In the genomic region with DNA sequence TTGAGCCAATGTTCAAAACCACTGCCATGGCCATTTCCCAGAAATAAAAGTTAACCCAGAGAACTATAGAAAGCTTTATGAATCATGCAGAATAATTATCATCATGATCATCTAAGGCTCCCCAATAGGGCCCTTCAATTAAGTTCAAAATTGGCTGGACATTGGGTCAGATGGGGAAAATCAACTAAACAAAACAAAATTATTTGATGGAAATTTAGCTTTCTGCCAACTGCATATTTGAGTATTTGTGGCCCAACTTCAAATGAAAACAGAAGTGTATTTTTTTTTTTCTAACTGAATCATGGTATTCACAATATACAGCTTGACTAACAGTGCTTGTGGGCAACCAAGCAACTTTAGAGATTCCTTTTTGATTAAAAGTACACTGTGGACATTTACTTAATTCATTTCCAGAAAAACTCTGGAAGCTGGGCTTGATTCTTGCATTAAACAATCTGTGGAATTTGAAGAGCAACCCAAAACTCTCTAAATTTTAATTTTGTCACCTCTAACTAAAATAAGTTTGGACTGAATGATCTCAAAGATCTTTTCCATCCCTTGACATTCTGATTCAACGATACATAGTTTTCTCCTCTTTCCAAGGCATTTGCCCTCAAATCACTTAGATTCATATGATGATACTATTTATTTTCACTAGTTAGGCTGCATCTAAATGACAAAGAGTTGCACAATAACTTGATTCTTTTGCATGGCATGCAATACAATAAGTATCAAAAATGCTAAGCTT, we compare ENCODE assay signal across 28 cellular contexts.
DNase-seq lines count a peak whose midpoint lies in the region; ATAC-seq, FAIRE-seq and TF ChIP-seq lines count a peak whose summit lies in the region.
"Had no signal": no experiment of that assay in that cellular context is flagged by ENCODE, and none has a peak within 500 bp of the region (broad histone marks: within the 10 kb centered on the region; RNA-seq: fewer than 3 reads in every experiment).

No MANE protein-coding gene starts in this region.

- H3K4me3 ChIP-seq in HepG2 (replicated peaks in 1 of 3; ENCODE audit: insufficient read depth in 1 of 3, low read depth in 2 of 3, low read length in 3 of 3) (no peak overlapping the region), right lobe of liver (no peak overlapping the region), astrocyte of the cerebellum (ENCODE audit: low read depth, low read length) (no peak overlapping the region), fibroblast of the aortic adventitia (ENCODE audit: low read depth, low read length) (no peak overlapping the region), aorta (ENCODE audit: low read length in 2 of 2) (no peak overlapping the region), brain microvascular endothelial cell (ENCODE audit: low read depth, low read length) (no peak overlapping the region), thyroid gland (replicated peaks in 1 of 3) (no peak overlapping the region)
- H3K4me3 ChIP-seq: HAP-1, prostate gland, thoracic aorta had no signal

- H2AFZ ChIP-seq in HepG2 (ENCODE audit: low read length) = no peak overlapping the region

- H3K27ac ChIP-seq in HepG2 (ENCODE audit: extremely low read length, insufficient read depth, low read length) (no peak overlapping the region), right lobe of liver (no peak overlapping the region), aorta (ENCODE audit: low read depth in 1 of 2, low read length in 2 of 2) (no peak overlapping the region), brain microvascular endothelial cell (no peak overlapping the region), thyroid gland (no peak overlapping the region)
- H3K27ac ChIP-seq: 22Rv1, KMS-11, prostate gland, thoracic aorta had no signal

- DNase-seq in HepG2 (ENCODE audit: low spot score) (no peak), right lobe of liver (no peak), astrocyte of the cerebellum (ENCODE audit: low read depth) (peak; percentile 42), fibroblast of the aortic adventitia (ENCODE audit: low read depth) (peak; percentile 48), aorta (no peak), brain microvascular endothelial cell (no peak), thyroid gland (no peak), hippocampal formation (lab: John Stamatoyannopoulos, UW) (no peak)
- DNase-seq: activated CD4-positive, CD25-positive, alpha-beta regulatory T cell treated with anti-CD3 and anti-CD28 coated beads, Interleukin-2, amount 50 U/mL, for 72 hours; activated CD8-positive, alpha-beta T cell treated with anti-CD3 and anti-CD28 coated beads for 36 hours; anterior cingulate cortex; CD8-positive, alpha-beta T cell; cerebellar nuclear complex; head of caudate nucleus; left colon; mesenchymal stem cell; MV-4-11; RPMI8226; stimulated activated naive CD8-positive, alpha-beta T cell treated with anti-CD3 and anti-CD28 coated beads, Interleukin-15, Interleukin-2, amounts not matched to agents 100 U/mL and 50 U/mL, for 24 hours had no signal

- CTCF ChIA-PET in HepG2 (lab: Yijun Ruan, JAX; ENCODE audit: low intra/inter-chr PET ratio, low total read pairs) = no interaction called here

- no TSS peak for BruUV-seq in HepG2 (replicated peaks; lab: Mats Ljungman, UMichigan)

- TF ChIP-seq CTCF in HepG2 (CRISPR knock-in tag; IDR thresholded peaks at IDR 0.05) (no peak), right lobe of liver (IDR thresholded peaks at IDR 0.05) (no peak), astrocyte of the cerebellum (IDR thresholded peaks at IDR 0.05; ENCODE audit: low read depth, low read length, missing control alignments) (no peak), fibroblast of the aortic adventitia (IDR thresholded peaks at IDR 0.05; ENCODE audit: insufficient read depth, low read length) (no peak), brain microvascular endothelial cell (IDR thresholded peaks at IDR 0.05; ENCODE audit: low read depth, low read length, missing control alignments) (no peak), thyroid gland (IDR thresholded peaks at IDR 0.05) (no peak)

- no peak overlapping the region for H3K9ac ChIP-seq in HepG2 (ENCODE audit: insufficient read depth, low read depth, low read length)
- H3K9ac ChIP-seq: KMS-11 had no signal

- H3K9me3 ChIP-seq in HepG2 (ENCODE audit: low read length) = no peaks in the 10 kb centered on the region
- H3K9me3 ChIP-seq in right lobe of liver = no peaks in the 10 kb centered on the region
- H3K9me3 ChIP-seq in aorta (ENCODE audit: control insufficient read depth, low read length) = no peaks in the 10 kb centered on the region
- H3K9me3 ChIP-seq in thyroid gland = no peaks in the 10 kb centered on the region
- H3K9me3 ChIP-seq: HAP-1, prostate gland, thoracic aorta had no signal

- FAIRE-seq in HepG2 (lab: Jason Lieb, UNC) = no peak
- FAIRE-seq: endothelial cell of umbilical vein, HTR-8/SVneo, TTC549 had no signal

- 93% methylated on average over 1 of the region's 1 CpG for WGBS in HepG2 (ENCODE audit: low lambda C conversion rate)
- 73% methylated on average over 1 of the region's 1 CpG for WGBS in right lobe of liver (ENCODE audit: insufficient coverage, low coverage, low lambda C conversion rate, missing lambda C conversion rate)
- 68 to 78% methylated on average over 1 of the region's 1 CpG for WGBS in aorta, 2 donors
- 72 to 91% methylated on average over 1 of the region's 1 CpG for WGBS in thyroid gland, 2 donors

- no peaks in the 10 kb centered on the region for H3K79me2 ChIP-seq in HepG2 (ENCODE audit: insufficient read depth, low read length)

- H3K4me1 ChIP-seq in HepG2 (ENCODE audit: insufficient read depth, low read length) (peaks cover 51% of the 10 kb centered on the region), right lobe of liver (peaks cover 0 to 67% (median 13%) of the 10 kb centered on the region in 4 donors), aorta (ENCODE audit: control insufficient read depth in 1 of 2, insufficient read depth in 2 of 2, low read length in 2 of 2) (peaks cover 0 to 3% of the 10 kb centered on the region in 2 donors), thyroid gland (no peaks in the 10 kb centered on the region)
- H3K4me1 ChIP-seq: prostate gland had no signal

- no peaks in the 10 kb centered on the region; a peak in 1 of 5 replicates for H3K27me3 ChIP-seq in HepG2 (ENCODE audit: control insufficient read depth in 1 of 2, insufficient read depth in 2 of 2, low read length in 2 of 2)
- no peaks in the 10 kb centered on the region for H3K27me3 ChIP-seq in right lobe of liver
- H3K27me3 ChIP-seq in aorta (ENCODE audit: control insufficient read depth in 1 of 2, insufficient read depth in 2 of 2, low read length in 1 of 2) = no peaks in the 10 kb centered on the region
- no peaks in the 10 kb centered on the region for H3K27me3 ChIP-seq in brain microvascular endothelial cell (replicated peaks)
- H3K27me3 ChIP-seq in thyroid gland = no peaks in the 10 kb centered on the region

- ATAC-seq in HepG2 (no peak), right lobe of liver (no peak), aorta (ENCODE audit: low FRiP score) (peak; percentile 64)
- ATAC-seq: activated CD8-positive, alpha-beta T cell treated with anti-CD3 and anti-CD28 coated beads for 36 hours; activated naive CD4-positive, alpha-beta T cell treated with anti-CD3 and anti-CD28 coated beads, Interleukin-2, amount 50 U/mL, for 72 hours; CD8-positive, alpha-beta T cell; left colon; stimulated activated naive CD8-positive, alpha-beta T cell treated with anti-CD3 and anti-CD28 coated beads, Interleukin-15, Interleukin-2, amounts not matched to agents 100 U/mL and 50 U/mL, for 24 hours had no signal

- TF ChIP-seq RAD21 in HepG2 (CRISPR knock-in tag; IDR thresholded peaks at IDR 0.05) = no peak

- H4K20me1 ChIP-seq in HepG2 (ENCODE audit: insufficient read depth, low read length) = no peaks in the 10 kb centered on the region

- in situ Hi-C loops in HepG2 (cut with HindIII; ENCODE audit: extremely low pct_ligation_motif_present, low pct_unique_long_range_greater_than_20kb) (no loop called here), astrocyte of the cerebellum (cut with HindIII; ENCODE audit: low sequenced_read_pairs) (no loop called here), brain microvascular endothelial cell (cut with HindIII; ENCODE audit: low pct_ligation_motif_present, low sequenced_read_pairs) (no loop called here)

- POLR2A ChIA-PET in HepG2 (lab: Yijun Ruan, JAX) = no interaction called here

- no peak overlapping the region for H3K4me2 ChIP-seq in HepG2 (ENCODE audit: low read depth, low read length)
- H3K4me2 ChIP-seq: KMS-11 had no signal

- H3K36me3 ChIP-seq in HepG2 (replicated peaks in 1 of 2; ENCODE audit: control insufficient read depth in 1 of 2, insufficient read depth in 2 of 2, low read length in 2 of 2) = no peaks in the 10 kb centered on the region
- no peaks in the 10 kb centered on the region for H3K36me3 ChIP-seq in right lobe of liver
- no peaks in the 10 kb centered on the region for H3K36me3 ChIP-seq in aorta (ENCODE audit: control insufficient read depth in 1 of 2, insufficient read depth in 2 of 2, low read length in 1 of 2)
- no peaks in the 10 kb centered on the region for H3K36me3 ChIP-seq in brain microvascular endothelial cell (replicated peaks)
- H3K36me3 ChIP-seq in thyroid gland = no peaks in the 10 kb centered on the region
- H3K36me3 ChIP-seq: HAP-1, prostate gland, thoracic aorta had no signal

- TF ChIP-seq EP300 in HepG2 (IDR thresholded peaks at IDR 0.05; ENCODE audit: low read depth in 2 of 2, low read length in 2 of 2) (no peak), HepG2 (CRISPR knock-in tag; IDR thresholded peaks at IDR 0.05; ENCODE audit: borderline replicate concordance) (no peak)

- intact Hi-C loops in HepG2 (cut with micrococcal nuclease; ENCODE audit: unreplicated experiment) (no loop called here), right lobe of liver (cut with DNase I) (no loop called here), aorta (cut with DNase I) (no loop called here), thyroid gland (cut with DNase I) (no loop called here)

- no peak for TF ChIP-seq POLR2A in HepG2 (IDR thresholded peaks at IDR 0.05; ENCODE audit: insufficient read depth in 1 of 2, low read depth in 2 of 2, low read length in 2 of 2)
- TF ChIP-seq POLR2A in right lobe of liver (IDR thresholded peaks at IDR 0.05) = no peak
- no peak for TF ChIP-seq POLR2A in thyroid gland (IDR thresholded peaks at IDR 0.05)

TF ChIP-seq in HepG2, 621 proteins besides CTCF, POLR2A, EP300 and RAD21 (continues in another document):
- TF ChIP-seq, protein P1, sequence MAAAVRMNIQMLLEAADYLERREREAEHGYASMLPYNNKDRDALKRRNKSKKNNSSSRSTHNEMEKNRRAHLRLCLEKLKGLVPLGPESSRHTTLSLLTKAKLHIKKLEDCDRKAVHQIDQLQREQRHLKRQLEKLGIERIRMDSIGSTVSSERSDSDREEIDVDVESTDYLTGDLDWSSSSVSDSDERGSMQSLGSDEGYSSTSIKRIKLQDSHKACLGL (CRISPR knock-in tag; IDR thresholded peaks at IDR 0.05) = no peak
- TF ChIP-seq ISX (CRISPR knock-in tag; conservative IDR thresholded peaks at IDR 0.05) (no peak), SOX6 (IDR thresholded peaks at IDR 0.05) (no peak), SOX6 (CRISPR knock-in tag; IDR thresholded peaks at IDR 0.05) (no peak)

Comparison
In these comparisons a context has a peak if more than half of its experiments do, and no peak if none do; other contexts are left out.
1. DNase-seq: peak in astrocyte of the cerebellum (single experiment) and fibroblast of the aortic adventitia (single experiment); none in HepG2 (single experiment), right lobe of liver (0 of 3), aorta (0 of 2), brain microvascular endothelial cell (single experiment), thyroid gland (0 of 2) and hippocampal formation (0 of 2).